ENCODE assay signal across 20 cellular contexts in the genomic region with DNA sequence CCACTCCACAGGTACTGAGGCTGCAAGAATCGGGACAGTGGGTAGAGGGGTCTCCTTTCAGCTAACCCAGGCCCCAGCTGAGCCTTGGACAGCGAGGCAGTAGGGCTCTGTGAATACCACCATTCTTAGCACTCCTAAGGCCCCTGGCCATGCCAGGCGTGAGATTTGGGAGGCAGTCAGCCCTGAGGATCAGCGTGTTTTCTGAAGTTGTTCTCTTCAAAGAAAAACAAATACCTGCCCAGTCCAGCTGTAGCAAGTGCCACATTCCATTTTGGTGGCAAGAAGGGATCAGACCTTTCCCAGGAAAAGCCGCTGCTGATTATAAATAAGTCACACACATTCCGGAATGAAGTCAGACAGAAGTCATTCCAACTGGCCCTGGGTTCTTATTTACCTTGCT.
"Had no signal": no experiment of that assay in that cellular context is flagged by ENCODE, and none has a peak within 500 bp of the region (broad histone marks: within the 10 kb centered on the region; RNA-seq: fewer than 3 reads in every experiment).

No MANE protein-coding gene starts in this region.

- H3K4me3 ChIP-seq: dorsolateral prefrontal cortex, mucosa of descending colon, neural progenitor cell, prostate gland, sigmoid colon, SJCRH30 had no signal

- H3K4me3 Mint-ChIP-seq: activated CD4-positive, alpha-beta T cell treated with anti-CD3 and anti-CD28 coated beads, Interleukin-2, amount 10 ng/mL, durations not matched to agents 7 days and 5 days; activated CD8-positive, alpha-beta T cell treated with anti-CD3 and anti-CD28 coated beads, Interleukin-2, amount 10 ng/mL, durations not matched to agents 7 days and 5 days; activated naive CD8-positive, alpha-beta T cell; activated T-cell treated with anti-CD3 and anti-CD28 coated beads, Interleukin-2, amount 50 U/mL, for 72 hours; neural progenitor cell; stimulated activated naive B cell treated with anti-CD40 and anti-IgM and Interleukin-4, amounts not matched to agents 10 μg/mL and 1 μg/mL and 100 μg/mL, for 72 hours had no signal

- H3K9me3 Mint-ChIP-seq: activated CD4-positive, alpha-beta T cell treated with anti-CD3 and anti-CD28 coated beads, Interleukin-2, amount 10 ng/mL, durations not matched to agents 7 days and 5 days; activated T-cell treated with anti-CD3 and anti-CD28 coated beads, Interleukin-2, amount 50 U/mL, for 72 hours; naive B cell; neural progenitor cell; stimulated activated naive B cell treated with anti-CD40 and anti-IgM and Interleukin-4, amounts not matched to agents 10 μg/mL and 1 μg/mL and 100 μg/mL, for 72 hours had no signal

- H2AFZ ChIP-seq: neural progenitor cell had no signal

- H3K9ac ChIP-seq: neural progenitor cell had no signal

- H3K4me2 ChIP-seq: neural progenitor cell had no signal

- H3K36me3 Mint-ChIP-seq: neural progenitor cell had no signal

- H3K4me1 ChIP-seq: prostate gland had no signal

- H3K27me3 Mint-ChIP-seq: naive B cell; stimulated activated naive B cell treated with anti-CD40 and anti-IgM and Interleukin-4, amounts not matched to agents 10 μg/mL and 1 μg/mL and 100 μg/mL, for 72 hours had no signal

- H3K36me3 ChIP-seq: neural progenitor cell, prostate gland, SJCRH30 had no signal

- DNase-seq: activated CD4-positive, alpha-beta T cell treated with anti-CD3 and anti-CD28 coated beads, Interleukin-2, amount 10 ng/mL, durations not matched to agents 7 days and 5 days; activated CD8-positive, alpha-beta memory T cell treated with anti-CD3 and anti-CD28 coated beads, Interleukin-2, amount 50 U/mL, for 48 hours; activated CD8-positive, alpha-beta T cell treated with anti-CD3 and anti-CD28 coated beads, Interleukin-2, amount 10 ng/mL, durations not matched to agents 7 days and 5 days; activated gamma-delta T cell; activated T-cell treated with anti-CD3 and anti-CD28 coated beads, Interleukin-2, amount 50 U/mL, for 72 hours; amniotic stem cell; caudate nucleus; dorsolateral prefrontal cortex; foreskin keratinocyte; glutamatergic neuron; mucosa of descending colon; naive B cell; sigmoid colon; SJCRH30; stimulated activated naive B cell treated with anti-CD40 and anti-IgM and Interleukin-4, amounts not matched to agents 10 μg/mL and 1 μg/mL and 100 μg/mL, for 72 hours had no signal

- H3K9me3 ChIP-seq: mucosa of descending colon, prostate gland, sigmoid colon, SJCRH30 had no signal

- H3K27me3 ChIP-seq: dorsolateral prefrontal cortex, foreskin keratinocyte, neural progenitor cell, sigmoid colon, SJCRH30 had no signal

- ATAC-seq: activated CD4-positive, CD25-positive, alpha-beta regulatory T cell treated with anti-CD3 and anti-CD28 coated beads, Interleukin-2, amount 50 U/mL, for 24 hours; activated CD8-positive, alpha-beta T cell treated with anti-CD3 and anti-CD28 coated beads, Interleukin-2, amount 10 ng/mL, durations not matched to agents 7 days and 5 days; activated T-cell treated with anti-CD3 and anti-CD28 coated beads, Interleukin-2, amount 50 U/mL, for 72 hours; foreskin keratinocyte; mucosa of descending colon; stimulated activated naive B cell treated with anti-CD40 and anti-IgM and Interleukin-4, amounts not matched to agents 10 μg/mL and 1 μg/mL and 100 μg/mL, for 72 hours had no signal

- H3K27ac Mint-ChIP-seq: activated CD4-positive, alpha-beta T cell treated with anti-CD3 and anti-CD28 coated beads, Interleukin-2, amount 10 ng/mL, durations not matched to agents 7 days and 5 days; activated CD8-positive, alpha-beta T cell treated with anti-CD3 and anti-CD28 coated beads, Interleukin-2, amount 10 ng/mL, durations not matched to agents 7 days and 5 days; activated naive CD8-positive, alpha-beta T cell; activated T-cell treated with anti-CD3 and anti-CD28 coated beads, Interleukin-2, amount 50 U/mL, for 72 hours; naive B cell; neural progenitor cell; stimulated activated naive B cell treated with anti-CD40 and anti-IgM and Interleukin-4, amounts not matched to agents 10 μg/mL and 1 μg/mL and 100 μg/mL, for 72 hours had no signal

- H3K27ac ChIP-seq: dorsolateral prefrontal cortex, epithelial cell of prostate, foreskin keratinocyte, neural progenitor cell, prostate gland, sigmoid colon, SJCRH30 had no signal
